In genomic region chr4:153514001-153514526, GRCh38 we compare ENCODE assay signal across 1 cellular context.
TF ChIP-seq lines count a peak whose summit lies in the region.

No MANE protein-coding gene starts in this region.

TF ChIP-seq in HEK293, 187 proteins besides CTCF, POLR2A, EP300 and RAD21 (continued from another document):
- TF ChIP-seq PBX3 (CRISPR knock-in tag; IDR thresholded peaks at IDR 0.05) (no peak), ZBTB17 (tag by site-specific recombination; IDR thresholded peaks at IDR 0.05) (peak; percentile 61), ZNF248 (tag by site-specific recombination; IDR thresholded peaks at IDR 0.05) (no peak), ZFP37 (tag by site-specific recombination; IDR thresholded peaks at IDR 0.05) (0 out of 2 replicates have a peak, but pooled peaks have one; percentile 29), GLI2 (tag by site-specific recombination; IDR thresholded peaks at IDR 0.05; ENCODE audit: borderline replicate concordance, low read depth) (peak; percentile 72; the same call in 1 of the 2 replicates), ZSCAN16 (tag by site-specific recombination; IDR thresholded peaks at IDR 0.05) (no peak), SP7 (tag by site-specific recombination; IDR thresholded peaks at IDR 0.05) (peak; percentile 80), ZSCAN30 (tag by site-specific recombination; IDR thresholded peaks at IDR 0.05) (no peak), FEZF1 (tag by site-specific recombination; IDR thresholded peaks at IDR 0.05) (peak; percentile 66), OSR2 (tag by site-specific recombination; IDR thresholded peaks at IDR 0.05) (peak; percentile 57), ZNF398 (tag by site-specific recombination; IDR thresholded peaks at IDR 0.05) (0 out of 2 replicates have a peak, but pooled peaks have one; percentile 12), ZEB2 (tag by site-specific recombination; IDR thresholded peaks at IDR 0.05) (peak; percentile 74), IKZF3 (tag by site-specific recombination; IDR thresholded peaks at IDR 0.05) (0 out of 2 replicates have a peak, but pooled peaks have one; percentile 59), ZBTB10 (tag by site-specific recombination; IDR thresholded peaks at IDR 0.05) (no peak), ZNF792 (tag by site-specific recombination; IDR thresholded peaks at IDR 0.05) (no peak)
- TF ChIP-seq, protein P1, sequence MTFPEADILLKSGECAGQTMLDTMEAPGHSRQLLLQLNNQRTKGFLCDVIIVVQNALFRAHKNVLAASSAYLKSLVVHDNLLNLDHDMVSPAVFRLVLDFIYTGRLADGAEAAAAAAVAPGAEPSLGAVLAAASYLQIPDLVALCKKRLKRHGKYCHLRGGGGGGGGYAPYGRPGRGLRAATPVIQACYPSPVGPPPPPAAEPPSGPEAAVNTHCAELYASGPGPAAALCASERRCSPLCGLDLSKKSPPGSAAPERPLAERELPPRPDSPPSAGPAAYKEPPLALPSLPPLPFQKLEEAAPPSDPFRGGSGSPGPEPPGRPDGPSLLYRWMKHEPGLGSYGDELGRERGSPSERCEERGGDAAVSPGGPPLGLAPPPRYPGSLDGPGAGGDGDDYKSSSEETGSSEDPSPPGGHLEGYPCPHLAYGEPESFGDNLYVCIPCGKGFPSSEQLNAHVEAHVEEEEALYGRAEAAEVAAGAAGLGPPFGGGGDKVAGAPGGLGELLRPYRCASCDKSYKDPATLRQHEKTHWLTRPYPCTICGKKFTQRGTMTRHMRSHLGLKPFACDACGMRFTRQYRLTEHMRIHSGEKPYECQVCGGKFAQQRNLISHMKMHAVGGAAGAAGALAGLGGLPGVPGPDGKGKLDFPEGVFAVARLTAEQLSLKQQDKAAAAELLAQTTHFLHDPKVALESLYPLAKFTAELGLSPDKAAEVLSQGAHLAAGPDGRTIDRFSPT (tag by site-specific recombination; IDR thresholded peaks at IDR 0.05): peak; percentile 68
- TF ChIP-seq, protein P2, sequence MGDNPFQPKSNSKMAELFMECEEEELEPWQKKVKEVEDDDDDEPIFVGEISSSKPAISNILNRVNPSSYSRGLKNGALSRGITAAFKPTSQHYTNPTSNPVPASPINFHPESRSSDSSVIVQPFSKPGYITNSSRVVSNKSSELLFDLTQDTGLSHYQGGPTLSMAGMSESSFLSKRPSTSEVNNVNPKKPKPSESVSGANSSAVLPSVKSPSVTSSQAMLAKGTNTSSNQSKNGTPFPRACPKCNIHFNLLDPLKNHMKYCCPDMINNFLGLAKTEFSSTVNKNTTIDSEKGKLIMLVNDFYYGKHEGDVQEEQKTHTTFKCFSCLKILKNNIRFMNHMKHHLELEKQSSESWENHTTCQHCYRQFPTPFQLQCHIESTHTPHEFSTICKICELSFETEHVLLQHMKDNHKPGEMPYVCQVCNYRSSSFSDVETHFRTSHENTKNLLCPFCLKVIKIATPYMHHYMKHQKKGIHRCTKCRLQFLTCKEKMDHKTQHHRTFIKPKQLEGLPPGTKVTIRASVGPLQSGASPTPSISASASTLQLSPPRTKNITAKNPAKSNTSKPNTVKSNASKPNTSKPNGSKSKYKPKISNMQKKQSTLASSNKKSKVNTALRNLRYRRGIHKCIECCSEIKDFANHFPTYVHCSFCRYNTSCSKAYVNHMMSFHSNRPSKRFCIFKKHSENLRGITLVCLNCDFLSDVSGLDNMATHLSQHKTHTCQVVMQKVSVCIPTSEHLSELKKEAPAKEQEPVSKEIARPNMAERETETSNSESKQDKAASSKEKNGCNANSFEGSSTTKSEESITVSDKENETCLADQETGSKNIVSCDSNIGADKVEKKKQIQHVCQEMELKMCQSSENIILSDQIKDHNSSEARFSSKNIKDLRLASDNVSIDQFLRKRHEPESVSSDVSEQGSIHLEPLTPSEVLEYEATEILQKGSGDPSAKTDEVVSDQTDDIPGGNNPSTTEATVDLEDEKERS (tag by site-specific recombination; IDR thresholded peaks at IDR 0.05): no peak
TF ChIP-seq in HEK293: peak in this region for 20.
